Comparison of ENCODE assay signal across 9 cellular contexts in the genomic region with DNA sequence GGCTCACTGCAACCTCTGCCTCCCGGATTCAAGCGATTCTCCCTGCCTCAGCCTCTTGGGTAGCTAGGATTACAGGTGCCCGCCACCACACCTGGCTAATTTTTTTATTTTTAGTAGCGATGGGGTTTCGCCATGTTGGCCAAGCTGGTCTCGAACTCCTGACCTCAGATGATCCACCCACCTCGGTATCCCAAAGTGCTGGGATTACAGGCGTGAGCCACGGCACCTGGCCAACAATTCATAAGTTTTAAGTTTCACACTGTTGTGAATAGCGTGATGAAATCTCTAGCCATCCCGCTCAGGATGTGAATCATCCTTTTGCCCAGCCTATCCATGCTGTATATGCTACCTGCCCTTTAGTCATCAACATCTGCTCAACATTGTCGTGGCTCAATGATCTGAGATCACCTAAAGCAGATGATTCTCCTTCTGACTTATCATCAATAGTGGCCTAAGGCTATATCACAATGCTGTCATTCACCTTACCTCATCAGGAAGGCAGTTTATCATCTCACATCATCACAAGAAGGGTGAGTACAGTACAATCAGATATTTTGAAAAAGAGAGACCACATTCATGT.
DNase-seq lines count a peak whose midpoint lies in the region; TF ChIP-seq lines count a peak whose summit lies in the region.
"Had no signal": no experiment of that assay in that cellular context is flagged by ENCODE, and none has a peak within 500 bp of the region (broad histone marks: within the 10 kb centered on the region; RNA-seq: fewer than 3 reads in every experiment).

No MANE protein-coding gene starts in this region.

- no peaks in the 10 kb centered on the region for H3K27me3 Mint-ChIP-seq in T-helper 2 cell treated with Interferon-gamma antibody and Interleukin-4, amounts not matched to agents 5 μg/mL and 100 μg/mL, for 36 hours (ENCODE audit: low read depth)

- H3K9me3 Mint-ChIP-seq in T-helper 2 cell treated with Interferon-gamma antibody and Interleukin-4, amounts not matched to agents 5 μg/mL and 100 μg/mL, for 36 hours: no peaks in the 10 kb centered on the region

- peak overlapping the region; percentile 95 for H3K4me3 Mint-ChIP-seq in T-helper 2 cell treated with Interferon-gamma antibody and Interleukin-4, amounts not matched to agents 5 μg/mL and 100 μg/mL, for 36 hours

- in situ Hi-C loops in KBM-7 (cut with MboI; ENCODE audit: low pct_unique_long_range_greater_than_20kb, low sequenced_read_pairs): no loop called here

- H3K4me1 Mint-ChIP-seq in T-helper 2 cell treated with Interferon-gamma antibody and Interleukin-4, amounts not matched to agents 5 μg/mL and 100 μg/mL, for 36 hours (ENCODE audit: low read depth): peaks cover 63% of the 10 kb centered on the region

- DNase-seq in HCEC 1CT (peak; percentile 96), fibroblast of gingiva (ENCODE audit: low read depth) (peak; percentile 79), NCI-H1417 (lab: John Stamatoyannopoulos, UW) (no peak), HUDEP-2 (lab: John Stamatoyannopoulos, UW; ENCODE audit: unreplicated experiment in 76 of 76) (no peak), cerebellar cortex (ENCODE audit: low spot score) (no peak), KBM-7 (no peak)
- peak; percentile 61 for DNase-seq in T-helper 2 cell treated with Interferon-gamma antibody and Interleukin-4, amounts not matched to agents 5 μg/mL and 100 μg/mL, for 36 hours (ENCODE audit: low spot score)
- DNase-seq: left ventricle myocardium superior had no signal

- TF ChIP-seq CTCF in 22Rv1 (IDR thresholded peaks at IDR 0.05): no peak

- peaks cover 29% of the 10 kb centered on the region for H3K36me3 Mint-ChIP-seq in T-helper 2 cell treated with Interferon-gamma antibody and Interleukin-4, amounts not matched to agents 5 μg/mL and 100 μg/mL, for 36 hours (ENCODE audit: low read depth)

- H3K27ac Mint-ChIP-seq in T-helper 2 cell treated with Interferon-gamma antibody and Interleukin-4, amounts not matched to agents 5 μg/mL and 100 μg/mL, for 36 hours: peak overlapping the region; percentile 81

- H3K27ac ChIP-seq in 22Rv1: peak overlapping the region; percentile 5; the same call in 1 of the 2 replicates

Comparison
In these comparisons a context has a peak if more than half of its experiments do, and no peak if none do; other contexts are left out.
1. DNase-seq: peak in HCEC 1CT (single experiment), T-helper 2 cell treated with Interferon-gamma antibody and Interleukin-4, amounts not matched to agents 5 μg/mL and 100 μg/mL, for 36 hours (single experiment) and fibroblast of gingiva (single experiment); none in NCI-H1417 (0 of 3), HUDEP-2 (0 of 76), cerebellar cortex (single experiment) and KBM-7 (single experiment).